Comparison of ENCODE assay signal across 1 cellular context in genomic region chr10:92690211-92691041, GRCh38.
TF ChIP-seq lines count a peak whose summit lies in the region.

No MANE protein-coding gene starts in this region.

TF ChIP-seq in HepG2, 621 proteins besides CTCF, POLR2A, EP300 and RAD21 (continued from another document):
- TF ChIP-seq NRL (CRISPR knock-in tag; IDR thresholded peaks at IDR 0.05; ENCODE audit: borderline replicate concordance) (peak; percentile 29; the same call in 1 of the 2 replicates), RFXAP (CRISPR knock-in tag; IDR thresholded peaks at IDR 0.05; ENCODE audit: borderline replicate concordance) (peak; percentile 35; the same call in 1 of the 2 replicates), RNF2 (conservative IDR thresholded peaks at IDR 0.05; ENCODE audit: low read depth) (no peak), NFYC (CRISPR knock-in tag; IDR thresholded peaks at IDR 0.05) (no peak), ZNF414 (CRISPR knock-in tag; IDR thresholded peaks at IDR 0.05) (no peak), RFXANK (CRISPR knock-in tag; IDR thresholded peaks at IDR 0.05) (no peak), LBX2 (CRISPR knock-in tag; IDR thresholded peaks at IDR 0.05; ENCODE audit: borderline replicate concordance) (no peak), ZNF543 (CRISPR knock-in tag; IDR thresholded peaks at IDR 0.05) (peak; percentile 63; the same call in 1 of the 2 replicates), HNF4A (CRISPR knock-in tag; IDR thresholded peaks at IDR 0.05) (no peak), ZNF724P (CRISPR knock-in tag; IDR thresholded peaks at IDR 0.05; ENCODE audit: borderline replicate concordance) (peak; percentile 4; the same call in 1 of the 2 replicates), HOXA7 (CRISPR knock-in tag; IDR thresholded peaks at IDR 0.05) (no peak), ZNF546 (CRISPR knock-in tag; conservative IDR thresholded peaks at IDR 0.05) (0 out of 2 replicates have a peak, but pooled peaks have one; percentile 52), STAT5B (CRISPR knock-in tag; IDR thresholded peaks at IDR 0.05) (no peak), ZNF317 (CRISPR knock-in tag; IDR thresholded peaks at IDR 0.05) (no peak), ZBTB10 (CRISPR knock-in tag; IDR thresholded peaks at IDR 0.05; ENCODE audit: borderline replicate concordance) (no peak), HMGXB4 (CRISPR knock-in tag; IDR thresholded peaks at IDR 0.05; ENCODE audit: borderline replicate concordance in 1 of 2, low read depth in 1 of 2) (no peak; a peak in 2 of 4 replicates), RCOR2 (CRISPR knock-in tag; IDR thresholded peaks at IDR 0.05) (no peak), TCF7 (IDR thresholded peaks at IDR 0.05; ENCODE audit: low read depth) (no peak), GABPB1 (CRISPR knock-in tag; IDR thresholded peaks at IDR 0.05) (peak; percentile 47; the same call in 1 of the 2 replicates), ZNF468 (CRISPR knock-in tag; IDR thresholded peaks at IDR 0.05) (no peak), SRF (IDR thresholded peaks at IDR 0.05; ENCODE audit: low read depth, low read length) (no peak), ZNF276 (CRISPR knock-in tag; IDR thresholded peaks at IDR 0.05; ENCODE audit: low read depth) (no peak), ZBTB8A (CRISPR knock-in tag; IDR thresholded peaks at IDR 0.05; ENCODE audit: borderline replicate concordance, low read depth) (no peak), NFIB (CRISPR knock-in tag; IDR thresholded peaks at IDR 0.05; ENCODE audit: borderline replicate concordance) (no peak), FOXC1 (CRISPR knock-in tag; IDR thresholded peaks at IDR 0.05; ENCODE audit: borderline replicate concordance) (0 out of 2 replicates have a peak, but pooled peaks have one; percentile 13), XBP1 (CRISPR knock-in tag; IDR thresholded peaks at IDR 0.05) (no peak), IRF1 (CRISPR knock-in tag; IDR thresholded peaks at IDR 0.05; ENCODE audit: low read depth) (no peak)
